Comparison of ENCODE assay signal across 24 cellular contexts in the genomic region with DNA sequence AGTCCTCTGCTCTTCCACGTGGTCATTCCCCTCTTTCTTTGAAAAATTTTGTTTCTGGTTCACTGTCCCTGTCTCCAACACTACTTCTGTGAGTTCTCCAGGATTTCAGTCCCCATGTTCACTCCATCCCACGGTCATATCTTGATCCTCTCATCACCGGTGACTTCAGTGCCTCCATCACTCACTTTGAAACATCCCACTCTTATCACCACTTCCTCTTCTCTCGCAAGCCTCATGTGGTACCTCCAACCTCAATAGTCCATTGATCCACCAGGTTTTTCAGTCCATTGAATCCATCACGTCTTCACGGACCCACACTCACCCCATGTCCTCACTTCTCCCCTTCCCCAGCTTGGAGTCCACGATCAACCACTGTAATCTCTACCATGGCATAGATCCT.
"Had no signal": no experiment of that assay in that cellular context is flagged by ENCODE, and none has a peak within 500 bp of the region (broad histone marks: within the 10 kb centered on the region; RNA-seq: fewer than 3 reads in every experiment).

No MANE protein-coding gene starts in this region.

- H3K27me3 ChIP-seq: brain microvascular endothelial cell, cardiac muscle cell, Peyer's patch, SJCRH30 had no signal

- H3K27ac Mint-ChIP-seq: activated CD8-positive, alpha-beta memory T cell treated with anti-CD3 and anti-CD28 coated beads, Interleukin-2, amount 10 ng/mL, durations not matched to agents 7 days and 5 days; activated naive CD4-positive, alpha-beta T cell treated with anti-CD3 and anti-CD28 coated beads, Interleukin-2, amount 10 ng/mL, durations not matched to agents 7 days and 5 days; activated naive CD8-positive, alpha-beta T cell treated with anti-CD3 and anti-CD28 coated beads for 36 hours; activated T-helper 2 cell treated with anti-CD3 and anti-CD28 coated beads, Interferon-gamma antibody, Interleukin-2, Interleukin-4, amounts not matched to agents 10 μg/mL and 5 μg/mL and 100 μg/mL, durations not matched to agents 14 hours and 24 hours and 36 hours had no signal

- H3K9ac ChIP-seq: SK-N-SH had no signal

- H3K4me2 ChIP-seq: SK-N-SH had no signal

- H3K4me3 Mint-ChIP-seq: activated CD8-positive, alpha-beta memory T cell treated with anti-CD3 and anti-CD28 coated beads, Interleukin-2, amount 10 ng/mL, durations not matched to agents 7 days and 5 days; activated naive CD4-positive, alpha-beta T cell treated with anti-CD3 and anti-CD28 coated beads, Interleukin-2, amount 10 ng/mL, durations not matched to agents 7 days and 5 days; activated naive CD8-positive, alpha-beta T cell treated with anti-CD3 and anti-CD28 coated beads for 36 hours; activated T-cell treated with anti-CD3 and anti-CD28 coated beads, Interleukin-2, amount 50 U/mL, for 4 hours had no signal

- H3K27me3 Mint-ChIP-seq: activated CD8-positive, alpha-beta memory T cell treated with anti-CD3 and anti-CD28 coated beads, Interleukin-2, amount 10 ng/mL, durations not matched to agents 7 days and 5 days; activated naive CD4-positive, alpha-beta T cell treated with anti-CD3 and anti-CD28 coated beads, Interleukin-2, amount 10 ng/mL, durations not matched to agents 7 days and 5 days; activated naive CD8-positive, alpha-beta T cell treated with anti-CD3 and anti-CD28 coated beads for 36 hours had no signal

- H3K4me3 ChIP-seq: cardiac muscle cell, Peyer's patch, SJCRH30 had no signal

- H3K36me3 ChIP-seq: brain microvascular endothelial cell, cardiac muscle cell, Peyer's patch, SJCRH30 had no signal

- H3K27ac ChIP-seq: brain microvascular endothelial cell, cardiac muscle cell, Peyer's patch, RWPE1, SJCRH30, VCaP had no signal

- DNase-seq: activated CD4-positive, alpha-beta T cell treated with anti-CD3 and anti-CD28 coated beads, Interleukin-2, amount 50 U/mL, for 1 hour; activated CD4-positive, CD25-positive, alpha-beta regulatory T cell; activated CD8-positive, alpha-beta memory T cell treated with anti-CD3 and anti-CD28 coated beads, Interleukin-2, amount 10 ng/mL, durations not matched to agents 7 days and 5 days; activated gamma-delta T cell treated with Interleukin-2 at 50 U/mL for 16 hours; activated naive CD4-positive, alpha-beta T cell treated with anti-CD3 and anti-CD28 coated beads, Interleukin-2, amount 10 ng/mL, durations not matched to agents 7 days and 5 days; activated naive CD8-positive, alpha-beta T cell treated with anti-CD3 and anti-CD28 coated beads for 36 hours; activated T-cell treated with anti-CD3 and anti-CD28 coated beads, Interleukin-2, amount 50 U/mL, for 4 hours; brain microvascular endothelial cell; NCI-H1048; NCI-H146; NCI-H2029 treated with DMSO at 0.1 percent for 48 hours; NCI-H510A treated with DMSO at 0.1 percent for 48 hours; NCI-H69; NK-92 treated with Interleukin-12 subunit alpha and Interleukin-12 subunit beta, amount 100 ng/mL, for 24 hours; OCI-M1; Peyer's patch; Right ventricle myocardium superior; SJCRH30; SK-N-SH; T-helper 1 cell had no signal

- ATAC-seq: activated CD8-positive, alpha-beta memory T cell treated with anti-CD3 and anti-CD28 coated beads, Interleukin-2, amount 10 ng/mL, durations not matched to agents 7 days and 5 days; activated T-cell treated with anti-CD3 and anti-CD28 coated beads, Interleukin-2, amount 50 U/mL, for 4 hours had no signal

- H3K4me1 ChIP-seq: SJCRH30 had no signal

- H3K9me3 ChIP-seq: Peyer's patch, SJCRH30, SK-N-SH had no signal

- H3K9me3 Mint-ChIP-seq: activated naive CD4-positive, alpha-beta T cell treated with anti-CD3 and anti-CD28 coated beads, Interleukin-2, amount 10 ng/mL, durations not matched to agents 7 days and 5 days; activated naive CD8-positive, alpha-beta T cell treated with anti-CD3 and anti-CD28 coated beads for 36 hours; activated T-cell treated with anti-CD3 and anti-CD28 coated beads, Interleukin-2, amount 50 U/mL, for 4 hours; activated T-helper 2 cell treated with anti-CD3 and anti-CD28 coated beads, Interferon-gamma antibody, Interleukin-2, Interleukin-4, amounts not matched to agents 10 μg/mL and 5 μg/mL and 100 μg/mL, durations not matched to agents 14 hours and 24 hours and 36 hours had no signal
